25 cellular contexts compared by ENCODE assay signal in the genomic region with DNA sequence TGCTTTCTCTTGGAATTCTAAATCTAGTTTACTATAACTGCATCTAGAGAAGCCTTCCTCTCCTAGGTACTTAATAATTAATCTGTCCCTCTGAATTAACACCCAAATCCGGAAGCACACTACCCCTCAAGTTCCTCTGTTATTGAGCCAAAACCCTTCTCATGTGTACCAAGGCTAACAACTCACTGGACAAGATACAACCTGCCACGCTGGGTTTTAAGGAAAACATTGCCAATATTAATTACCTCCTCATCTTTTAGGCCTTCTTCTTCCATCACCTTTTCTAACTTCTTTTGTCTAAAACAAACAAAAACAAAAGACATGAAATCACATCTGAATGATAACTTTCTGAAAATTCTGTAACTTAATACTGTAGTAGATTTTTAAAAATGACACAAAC.
"Had no signal": no experiment of that assay in that cellular context is flagged by ENCODE, and none has a peak within 500 bp of the region (broad histone marks: within the 10 kb centered on the region; RNA-seq: fewer than 3 reads in every experiment).

No MANE protein-coding gene starts in this region.

- H3K4me3 ChIP-seq: esophagus muscularis mucosa, left ventricle myocardium inferior, right lobe of liver, skin epidermis, tibial artery had no signal

- DNase-seq: activated CD4-positive, alpha-beta memory T cell treated with anti-CD3 and anti-CD28 coated beads, Interleukin-2, amount 10 ng/mL, durations not matched to agents 7 days and 5 days; activated CD4-positive, alpha-beta T cell treated with anti-CD3 and anti-CD28 coated beads for 48 hours; activated CD4-positive, CD25-positive, alpha-beta regulatory T cell; activated CD8-positive, alpha-beta memory T cell treated with anti-CD3 and anti-CD28 coated beads, Interleukin-2, amount 10 ng/mL, durations not matched to agents 7 days and 5 days; activated naive CD4-positive, alpha-beta T cell treated with Interleukin-2 at 50 U/mL for 16 hours; aorta; caudate nucleus; dermis blood vessel endothelial cell; effector CD8-positive, alpha-beta T cell; hippocampal formation; left ventricle myocardium inferior; nephron progenitor cell; nucleus accumbens; right lobe of liver; SK-N-SH; stimulated activated CD4-positive, alpha-beta T cell treated with anti-CD3 and anti-CD28 coated beads, Interleukin-2, amount 100 ng/mL, for 24 hours; stimulated activated naive CD8-positive, alpha-beta T cell treated with anti-CD3 and anti-CD28 coated beads, Interleukin-15, amount 100 ng/mL, for 72 hours; T1000; tibial artery had no signal

- H3K4me3 Mint-ChIP-seq: activated CD4-positive, alpha-beta memory T cell treated with anti-CD3 and anti-CD28 coated beads, Interleukin-2, amount 10 ng/mL, durations not matched to agents 7 days and 5 days; activated CD8-positive, alpha-beta memory T cell treated with anti-CD3 and anti-CD28 coated beads, Interleukin-2, amount 10 ng/mL, durations not matched to agents 7 days and 5 days; brain; mesothelial cell of epicardium; nephron progenitor cell; stimulated activated effector memory CD8-positive, alpha-beta T cell treated with anti-CD3 and anti-CD28 coated beads, Interleukin-12 subunit alpha, Interleukin-12 subunit beta, amount 100 ng/mL, for 72 hours; stimulated activated naive CD8-positive, alpha-beta T cell treated with anti-CD3 and anti-CD28 coated beads, Interleukin-15, amount 100 ng/mL, for 72 hours had no signal

- ATAC-seq: activated CD8-positive, alpha-beta memory T cell treated with anti-CD3 and anti-CD28 coated beads, Interleukin-2, amount 10 ng/mL, durations not matched to agents 7 days and 5 days; right lobe of liver; stimulated activated effector memory CD8-positive, alpha-beta T cell treated with anti-CD3 and anti-CD28 coated beads, Interleukin-12 subunit alpha, Interleukin-12 subunit beta, amount 100 ng/mL, for 72 hours; stimulated activated naive CD8-positive, alpha-beta T cell treated with anti-CD3 and anti-CD28 coated beads, Interleukin-15, amount 100 ng/mL, for 72 hours had no signal

- H3K27ac ChIP-seq: esophagus muscularis mucosa, left ventricle myocardium inferior, skin epidermis, tibial artery had no signal

- H3K27me3 Mint-ChIP-seq: activated CD4-positive, alpha-beta memory T cell treated with anti-CD3 and anti-CD28 coated beads, Interleukin-2, amount 10 ng/mL, durations not matched to agents 7 days and 5 days; activated CD8-positive, alpha-beta memory T cell treated with anti-CD3 and anti-CD28 coated beads, Interleukin-2, amount 10 ng/mL, durations not matched to agents 7 days and 5 days; brain; stimulated activated naive CD8-positive, alpha-beta T cell treated with anti-CD3 and anti-CD28 coated beads, Interleukin-15, amount 100 ng/mL, for 72 hours had no signal

- H3K4me1 Mint-ChIP-seq: nephron progenitor cell had no signal

- H3K27me3 ChIP-seq: esophagus muscularis mucosa, right lobe of liver, tibial artery had no signal

- H3K9me3 ChIP-seq: esophagus muscularis mucosa, left ventricle myocardium inferior, right lobe of liver, SK-N-SH, tibial artery had no signal

- H3K27ac Mint-ChIP-seq: activated CD8-positive, alpha-beta memory T cell treated with anti-CD3 and anti-CD28 coated beads, Interleukin-2, amount 10 ng/mL, durations not matched to agents 7 days and 5 days; activated T-helper 2 cell treated with anti-CD3 and anti-CD28 coated beads, Interferon-gamma antibody, Interleukin-2, Interleukin-4, amounts not matched to agents 10 μg/mL and 5 μg/mL and 100 μg/mL, durations not matched to agents 14 hours and 24 hours and 36 hours; mesothelial cell of epicardium; stimulated activated effector memory CD8-positive, alpha-beta T cell treated with anti-CD3 and anti-CD28 coated beads, Interleukin-12 subunit alpha, Interleukin-12 subunit beta, amount 100 ng/mL, for 72 hours had no signal

- H3K9me3 Mint-ChIP-seq: activated CD4-positive, alpha-beta memory T cell treated with anti-CD3 and anti-CD28 coated beads, Interleukin-2, amount 10 ng/mL, durations not matched to agents 7 days and 5 days; activated T-helper 2 cell treated with anti-CD3 and anti-CD28 coated beads, Interferon-gamma antibody, Interleukin-2, Interleukin-4, amounts not matched to agents 10 μg/mL and 5 μg/mL and 100 μg/mL, durations not matched to agents 14 hours and 24 hours and 36 hours; brain; mesothelial cell of epicardium; nephron progenitor cell; stimulated activated effector memory CD8-positive, alpha-beta T cell treated with anti-CD3 and anti-CD28 coated beads, Interleukin-12 subunit alpha, Interleukin-12 subunit beta, amount 100 ng/mL, for 72 hours; stimulated activated naive CD8-positive, alpha-beta T cell treated with anti-CD3 and anti-CD28 coated beads, Interleukin-15, amount 100 ng/mL, for 72 hours had no signal

- H3K4me1 ChIP-seq: tibial artery had no signal
